Comparison of ENCODE assay signal across 15 cellular contexts in genomic region chr6:105196076-105196475, GRCh38. TPM values are rescaled to one million over a fixed set of nuclear protein-coding genes. Genes with fewer than 3 reads are reported as not detected.
A peak's percentile ranks its signal among the peaks of the same experiment; 100 is the strongest.
DNase-seq lines count a peak whose midpoint lies in the region; ATAC-seq and TF ChIP-seq lines count a peak whose summit lies in the region.
"Had no signal": no experiment of that assay in that cellular context is flagged by ENCODE, and none has a peak within 500 bp of the region (broad histone marks: within the 10 kb centered on the region; RNA-seq: fewer than 3 reads in every experiment).

No MANE protein-coding gene starts in this region.

- no peaks in the 10 kb centered on the region for H4K20me1 ChIP-seq in PC-3 (ENCODE audit: low read length)

- H3K4me3 ChIP-seq in PC-3 (ENCODE audit: low read length): no peak overlapping the region
- no peak overlapping the region for H3K4me3 ChIP-seq in Peyer's patch
- H3K4me3 ChIP-seq: HAP-1 had no signal

- no peak overlapping the region for H2AFZ ChIP-seq in PC-3 (ENCODE audit: low read length)

- H3K36me3 ChIP-seq in PC-3 (ENCODE audit: low read depth, low read length): no peaks in the 10 kb centered on the region
- H3K36me3 ChIP-seq in Peyer's patch: no peaks in the 10 kb centered on the region
- H3K36me3 ChIP-seq: HAP-1 had no signal

- H3K4me1 ChIP-seq in PC-3 (ENCODE audit: insufficient read depth, low read length) (peaks cover 12% of the 10 kb centered on the region), Peyer's patch (no peaks in the 10 kb centered on the region)

- H3K9me3 ChIP-seq in PC-3 (ENCODE audit: low read length): no peaks in the 10 kb centered on the region
- H3K9me3 ChIP-seq in Peyer's patch: no peaks in the 10 kb centered on the region
- H3K9me3 ChIP-seq: HAP-1 had no signal

- TF ChIP-seq CTCF in PC-3 (conservative IDR thresholded peaks at IDR 0.05; ENCODE audit: low read depth, low read length) (no peak), Peyer's patch (IDR thresholded peaks at IDR 0.05) (no peak)

- H3K27me3 ChIP-seq in PC-3 (ENCODE audit: low read length): no peaks in the 10 kb centered on the region
- no peaks in the 10 kb centered on the region for H3K27me3 ChIP-seq in Peyer's patch

- no peak for ATAC-seq in PC-3

- no TSS peak for BruUV-seq in PC-3 (replicated peaks; lab: Mats Ljungman, UMichigan)

- POLR2A ChIA-PET in PC-3 (lab: Charles Lee; ENCODE audit: unreplicated experiment): no interaction called here

- CTCF ChIA-PET in PC-3 (lab: Charles Lee): no interaction called here

- H3K27ac ChIP-seq in PC-3 (ENCODE audit: low read length) (no peak overlapping the region), epithelial cell of prostate (peak overlapping the region; percentile 53), Peyer's patch (no peak overlapping the region)

- H3F3A ChIP-seq in PC-3 (ENCODE audit: low read length, unreplicated experiment): no peaks in the 10 kb centered on the region

- no peak overlapping the region for H3K4me2 ChIP-seq in PC-3 (ENCODE audit: low read length)

- no peaks in the 10 kb centered on the region for H3K9me2 ChIP-seq in PC-3 (replicated peaks; ENCODE audit: low read length)

- intact Hi-C loops in PC-3 (cut with micrococcal nuclease): no loop called here

- no peak overlapping the region for H3K9ac ChIP-seq in PC-3 (ENCODE audit: low read length)

- DNase-seq in ELR (ENCODE audit: low read depth): peak; percentile 62
- peak; percentile 38 for DNase-seq in PC-3
- DNase-seq in epithelial cell of prostate (ENCODE audit: low read depth, low spot score): no peak
- peak; percentile 30 for DNase-seq in renal cortical epithelial cell (ENCODE audit: low read depth)
- no peak for DNase-seq in Peyer's patch
- DNase-seq in stimulated activated CD4-positive, alpha-beta T cell treated with anti-CD3 and anti-CD28 coated beads, Interleukin-4, amount 100 ng/mL, for 24 hours: no peak
- no peak for DNase-seq in glomerular visceral epithelial cell (ENCODE audit: extremely low spot score)
- DNase-seq: C1 segment of cervical spinal cord, DMS 273 treated with DMSO at 0.1 percent for 48 hours, KG1, NCI-H1417 treated with DMSO at 0.1 percent for 48 hours, NCI-H2029, NCI-H2171, NCI-H748 treated with DMSO at 0.1 percent for 48 hours had no signal

- H3K79me2 ChIP-seq in PC-3 (ENCODE audit: low read length): no peaks in the 10 kb centered on the region

- TF ChIP-seq POLR2A in Peyer's patch (IDR thresholded peaks at IDR 0.05): no peak

RNA-seq across cellular contexts. Expression of gene POPDC3, which starts 16.3 kb away (rescaled TPM):
- total RNA-seq in PC-3 (2014; rRNA removed): 31.6 and 41.4 TPM in 2 replicates
- total RNA-seq in renal cortical epithelial cell: under 0.01 and 2.1 TPM in 2 replicates
- total RNA-seq in Peyer's patch: not detected

Comparison
In these comparisons a context has a peak if more than half of its experiments do, and no peak if none do; other contexts are left out.
1. DNase-seq: peak in ELR (single experiment), PC-3 (single experiment) and renal cortical epithelial cell (single experiment); none in epithelial cell of prostate (single experiment), Peyer's patch (0 of 3), stimulated activated CD4-positive, alpha-beta T cell treated with anti-CD3 and anti-CD28 coated beads, Interleukin-4, amount 100 ng/mL, for 24 hours (single experiment) and glomerular visceral epithelial cell (single experiment).
2. RNA of gene POPDC3, which starts 16.3 kb away (total RNA-seq): 31.6 to 41.4 TPM in PC-3; under 0.01 to 2.1 TPM in renal cortical epithelial cell and not detected in Peyer's patch; every median in the first group is over 10 times any median in the second.